In the genomic region with DNA sequence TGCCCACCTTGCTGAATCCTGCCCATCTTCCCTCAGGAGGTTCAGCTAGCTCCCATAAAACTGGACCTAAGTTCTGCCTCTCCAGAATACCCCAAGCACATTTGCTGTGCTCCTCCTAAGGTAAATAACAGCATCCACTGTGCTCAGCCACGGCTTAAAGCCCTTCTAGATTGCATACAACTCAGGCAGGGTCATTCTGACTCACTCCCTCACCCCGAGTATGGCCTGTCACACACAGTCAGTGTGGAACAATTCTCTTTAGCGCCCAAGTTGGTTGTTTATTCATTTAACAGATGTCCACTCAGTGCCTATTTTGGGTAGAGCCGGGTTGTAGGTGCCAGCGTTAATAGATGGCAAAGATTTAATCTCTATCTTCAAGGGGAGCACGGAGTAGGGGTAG, we compare ENCODE assay signal across 14 cellular contexts.
DNase-seq lines count a peak whose midpoint lies in the region; ATAC-seq, FAIRE-seq and TF ChIP-seq lines count a peak whose summit lies in the region.
"Had no signal": no experiment of that assay in that cellular context is flagged by ENCODE, and none has a peak within 500 bp of the region (broad histone marks: within the 10 kb centered on the region; RNA-seq: fewer than 3 reads in every experiment).

No MANE protein-coding gene starts in this region.

- H3K36me3 Mint-ChIP-seq in activated naive CD8-positive, alpha-beta T cell treated with anti-CD3 and anti-CD28 coated beads for 36 hours: peaks cover 44% of the 10 kb centered on the region
- H3K36me3 Mint-ChIP-seq in chondrocyte (ENCODE audit: low read depth): no peaks in the 10 kb centered on the region
- H3K36me3 Mint-ChIP-seq in activated CD8-positive, alpha-beta T cell treated with anti-CD3 and anti-CD28 coated beads for 36 hours (ENCODE audit: low read depth): peaks cover 43% of the 10 kb centered on the region

- TF ChIP-seq CTCF in chondrocyte (IDR thresholded peaks at IDR 0.05): no peak
- TF ChIP-seq CTCF in activated CD8-positive, alpha-beta T cell treated with anti-CD3 and anti-CD28 coated beads for 36 hours (IDR thresholded peaks at IDR 0.05): no peak

- peaks cover 2% of the 10 kb centered on the region for H3K9me3 Mint-ChIP-seq in activated naive CD8-positive, alpha-beta T cell treated with anti-CD3 and anti-CD28 coated beads for 36 hours
- H3K9me3 Mint-ChIP-seq in chondrocyte (ENCODE audit: low read depth): peaks cover 3% of the 10 kb centered on the region
- H3K9me3 Mint-ChIP-seq in activated CD8-positive, alpha-beta T cell treated with anti-CD3 and anti-CD28 coated beads for 36 hours: no peaks in the 10 kb centered on the region

- no peaks in the 10 kb centered on the region for H3K27me3 Mint-ChIP-seq in activated naive CD8-positive, alpha-beta T cell treated with anti-CD3 and anti-CD28 coated beads for 36 hours
- H3K27me3 Mint-ChIP-seq in chondrocyte (ENCODE audit: low read depth): no peaks in the 10 kb centered on the region
- no peaks in the 10 kb centered on the region for H3K27me3 Mint-ChIP-seq in activated CD8-positive, alpha-beta T cell treated with anti-CD3 and anti-CD28 coated beads for 36 hours

- no peak for TF ChIP-seq POLR2A in H54 (IDR thresholded peaks at IDR 0.05; ENCODE audit: low read depth, low read length)

- POLR2A ChIA-PET in activated CD8-positive, alpha-beta T cell treated with anti-CD3 and anti-CD28 coated beads for 36 hours (lab: Charles Lee): no interaction called here

- ATAC-seq in HG02981 (IDR thresholded peaks at IDR 0.05; ENCODE audit: unreplicated experiment): no peak
- no peak for ATAC-seq in activated CD8-positive, alpha-beta T cell treated with anti-CD3 and anti-CD28 coated beads for 36 hours
- ATAC-seq: esophagus mucosa had no signal

- intact Hi-C loops in activated CD8-positive, alpha-beta T cell treated with anti-CD3 and anti-CD28 coated beads for 36 hours (cut with micrococcal nuclease): no loop called here

- H3K4me1 Mint-ChIP-seq in activated naive CD8-positive, alpha-beta T cell treated with anti-CD3 and anti-CD28 coated beads for 36 hours: peaks cover 65% of the 10 kb centered on the region
- peaks cover 48% of the 10 kb centered on the region for H3K4me1 Mint-ChIP-seq in chondrocyte (ENCODE audit: low read depth)
- H3K4me1 Mint-ChIP-seq in activated CD8-positive, alpha-beta T cell treated with anti-CD3 and anti-CD28 coated beads for 36 hours (ENCODE audit: low read depth): peaks cover 74% of the 10 kb centered on the region

- DNase-seq in AG08396 (ENCODE audit: low spot score): peak; percentile 70
- peak; percentile 75 for DNase-seq in H54 (ENCODE audit: insufficient read length, low spot score)
- DNase-seq in activated naive CD8-positive, alpha-beta T cell treated with anti-CD3 and anti-CD28 coated beads for 36 hours: no peak
- peak; percentile 41 for DNase-seq in kidney glomerular epithelial cell (lab: John Stamatoyannopoulos, UW)
- no peak for DNase-seq in SW 1271 (lab: John Stamatoyannopoulos, UW)
- DNase-seq in chondrocyte (ENCODE audit: low spot score): no peak
- DNase-seq in activated CD8-positive, alpha-beta T cell treated with anti-CD3 and anti-CD28 coated beads for 36 hours: no peak
- DNase-seq: activated CD4-positive, alpha-beta T cell treated with anti-CD3 and anti-CD28 coated beads for 48 hours; activated effector memory CD4-positive, alpha-beta T cell treated with anti-CD3 and anti-CD28 coated beads, Interleukin-2, amount 50 U/mL, for 16 hours; cerebellar nuclear complex; stimulated activated CD4-positive, alpha-beta T cell treated with anti-CD3 and anti-CD28 coated beads, Interleukin-1b, Interleukin-23, amount 100 ng/mL, for 48 hours; T-helper 1 cell had no signal

- peak overlapping the region; percentile 13 for H3K4me3 Mint-ChIP-seq in activated naive CD8-positive, alpha-beta T cell treated with anti-CD3 and anti-CD28 coated beads for 36 hours
- no peak overlapping the region for H3K4me3 Mint-ChIP-seq in chondrocyte (ENCODE audit: unreplicated experiment)
- no peak overlapping the region for H3K4me3 Mint-ChIP-seq in activated CD8-positive, alpha-beta T cell treated with anti-CD3 and anti-CD28 coated beads for 36 hours

- FAIRE-seq in H54 (lab: Jason Lieb, UNC): peak; percentile 61

- H3K27ac Mint-ChIP-seq in activated naive CD8-positive, alpha-beta T cell treated with anti-CD3 and anti-CD28 coated beads for 36 hours: peak overlapping the region; percentile 18
- H3K27ac Mint-ChIP-seq in chondrocyte (ENCODE audit: unreplicated experiment): no peak overlapping the region
- no peak overlapping the region for H3K27ac Mint-ChIP-seq in activated CD8-positive, alpha-beta T cell treated with anti-CD3 and anti-CD28 coated beads for 36 hours

- CTCF ChIA-PET in activated CD8-positive, alpha-beta T cell treated with anti-CD3 and anti-CD28 coated beads for 36 hours (lab: Charles Lee): no interaction called here

Comparison
In these comparisons a context has a peak if more than half of its experiments do, and no peak if none do; other contexts are left out.
1. DNase-seq: peak in AG08396 (single experiment), H54 (single experiment) and kidney glomerular epithelial cell (single experiment); none in activated naive CD8-positive, alpha-beta T cell treated with anti-CD3 and anti-CD28 coated beads for 36 hours (single experiment), SW 1271 (0 of 2), chondrocyte (single experiment) and activated CD8-positive, alpha-beta T cell treated with anti-CD3 and anti-CD28 coated beads for 36 hours (single experiment).